Comparison of ENCODE assay signal across 1 cellular context in genomic region chr19:15463865-15464371, GRCh38.
TF ChIP-seq lines count a peak whose summit lies in the region.

No MANE protein-coding gene starts in this region.

TF ChIP-seq in GM12878, 131 proteins besides CTCF, POLR2A, EP300 and RAD21 (continued from another document):
- peak; percentile 74 for TF ChIP-seq ZBTB11 (CRISPR knock-in tag; IDR thresholded peaks at IDR 0.05)
- TF ChIP-seq ETV6 (conservative IDR thresholded peaks at IDR 0.05 in 1 of 2, IDR thresholded peaks at IDR 0.05 in 1 of 2; ENCODE audit: borderline replicate concordance in 1 of 2, low read depth in 1 of 2) = peak in 1 of 2 experiments; percentile 74; a peak in 2 of 4 replicates
- TF ChIP-seq GATAD2B (conservative IDR thresholded peaks at IDR 0.05; ENCODE audit: low read depth) = peak; percentile 24; the same call in 1 of the 2 replicates
- TF ChIP-seq EED (IDR thresholded peaks at IDR 0.05; ENCODE audit: low read depth) = peak; percentile 76
- TF ChIP-seq KLF5 (IDR thresholded peaks at IDR 0.05; ENCODE audit: partially characterized antibody) = no peak
- no peak for TF ChIP-seq TARDBP (IDR thresholded peaks at IDR 0.05; ENCODE audit: borderline replicate concordance)
- TF ChIP-seq BHLHE40 (IDR thresholded peaks at IDR 0.05; ENCODE audit: borderline replicate concordance in 1 of 2, low read depth in 2 of 2, low read length in 1 of 2) = 0 out of 4 replicates have a peak, but pooled peaks of 1 of the 2 experiments have one; percentile 26
- no peak for TF ChIP-seq ZZZ3 (IDR thresholded peaks at IDR 0.05; ENCODE audit: control insufficient read depth, insufficient read length, low read depth)
- TF ChIP-seq LARP7 (IDR thresholded peaks at IDR 0.05) = peak; percentile 69
- peak; percentile 10 for TF ChIP-seq SP1 (IDR thresholded peaks at IDR 0.05; ENCODE audit: low read depth, low read length)
- TF ChIP-seq POLR2AphosphoS5 (IDR thresholded peaks at IDR 0.05; ENCODE audit: low read length) = peak; percentile 76
- TF ChIP-seq YY1 (IDR thresholded peaks at IDR 0.05; ENCODE audit: low read depth, low read length) = 0 out of 2 replicates have a peak, but pooled peaks have one; percentile 71
